Comparison of ENCODE assay signal across 11 cellular contexts in genomic region chr2:85255456-85255812, GRCh38.
DNase-seq lines count a peak whose midpoint lies in the region; ATAC-seq and TF ChIP-seq lines count a peak whose summit lies in the region.
"Had no signal": no experiment of that assay in that cellular context is flagged by ENCODE, and none has a peak within 500 bp of the region (broad histone marks: within the 10 kb centered on the region; RNA-seq: fewer than 3 reads in every experiment).

No MANE protein-coding gene starts in this region.

- H3K27me3 ChIP-seq in endodermal cell (ENCODE audit: control insufficient read depth, insufficient read depth, low read length, poor library complexity, severe bottlenecking) (no peaks in the 10 kb centered on the region), osteoblast (ENCODE audit: insufficient read depth, low read length) (no peaks in the 10 kb centered on the region)

- H3K36me3 ChIP-seq in endodermal cell (ENCODE audit: control insufficient read depth, insufficient read depth, low read length) (peaks cover 11% of the 10 kb centered on the region), osteoblast (ENCODE audit: insufficient read depth, low read length) (no peaks in the 10 kb centered on the region)

- H3K9me3 ChIP-seq in endodermal cell (ENCODE audit: control insufficient read depth, low read length) (no peaks in the 10 kb centered on the region), osteoblast (ENCODE audit: low read depth, low read length) (no peaks in the 10 kb centered on the region)

- no peaks in the 10 kb centered on the region for H4K20me1 ChIP-seq in osteoblast (ENCODE audit: insufficient read depth, low read length)

- 20 to 34% methylated on average over 2 to 6 of the region's 6 CpGs for WGBS in endodermal cell (ENCODE audit: insufficient coverage in 1 of 2, insufficient read length in 1 of 2), 2 experiments

- ATAC-seq in activated CD8-positive, alpha-beta memory T cell treated with anti-CD3 and anti-CD28 coated beads, Interleukin-2, amount 10 ng/mL, durations not matched to agents 7 days and 5 days = no peak

- H3K4me3 Mint-ChIP-seq in endodermal cell = peak overlapping the region; percentile 55
- no peak overlapping the region for H3K4me3 Mint-ChIP-seq in activated CD8-positive, alpha-beta memory T cell treated with anti-CD3 and anti-CD28 coated beads, Interleukin-2, amount 10 ng/mL, durations not matched to agents 7 days and 5 days
- H3K4me3 Mint-ChIP-seq: activated CD4-positive, alpha-beta T cell treated with anti-CD3 and anti-CD28 coated beads, Interleukin-2, amount 10 ng/mL, durations not matched to agents 24 days and 14 days; stimulated activated naive CD8-positive, alpha-beta T cell treated with anti-CD3 and anti-CD28 coated beads, Interleukin-15, Interleukin-2, amounts not matched to agents 100 ng/mL and 50 ng/mL, for 24 hours had no signal

- H2AFZ ChIP-seq in osteoblast (ENCODE audit: low read length) = no peak overlapping the region

- H3K4me2 ChIP-seq in osteoblast (ENCODE audit: insufficient read depth, low read length) = peak overlapping the region; percentile 63

- H3K4me1 ChIP-seq in endodermal cell (ENCODE audit: control insufficient read depth, insufficient read depth, low read length) = peaks cover 44% of the 10 kb centered on the region
- H3K4me1 ChIP-seq in osteoblast (ENCODE audit: insufficient read depth, low read length) = peaks cover 49% of the 10 kb centered on the region

- peak; percentile 35 for DNase-seq in DMS79 treated with DMSO at 0.1 percent for 48 hours (lab: John Stamatoyannopoulos, UW)
- peak; percentile 54 for DNase-seq in NCI-H1436 treated with DMSO at 0.1 percent for 48 hours (lab: John Stamatoyannopoulos, UW)
- no peak for DNase-seq in endodermal cell
- no peak for DNase-seq in osteoblast (ENCODE audit: insufficient read length, low spot score, missing footprints)
- DNase-seq in activated naive CD4-positive, alpha-beta T cell treated with Interleukin-2 at 50 U/mL for 16 hours = no peak
- DNase-seq in G401 (ENCODE audit: low spot score) = no peak
- DNase-seq in activated CD8-positive, alpha-beta memory T cell treated with anti-CD3 and anti-CD28 coated beads, Interleukin-2, amount 10 ng/mL, durations not matched to agents 7 days and 5 days = no peak
- DNase-seq: activated CD4-positive, alpha-beta T cell treated with anti-CD3 and anti-CD28 coated beads, Interleukin-2, amount 10 ng/mL, durations not matched to agents 24 days and 14 days; activated naive CD4-positive, alpha-beta T cell; NCI-H226 had no signal

- H3K4me3 ChIP-seq in endodermal cell (ENCODE audit: low read length) (peak overlapping the region; percentile 24), osteoblast (ENCODE audit: insufficient read depth, low read length) (no peak overlapping the region)

- no peaks in the 10 kb centered on the region for H3K27me3 Mint-ChIP-seq in endodermal cell (ENCODE audit: insufficient read depth)
- H3K27me3 Mint-ChIP-seq in activated CD8-positive, alpha-beta memory T cell treated with anti-CD3 and anti-CD28 coated beads, Interleukin-2, amount 10 ng/mL, durations not matched to agents 7 days and 5 days = no peaks in the 10 kb centered on the region
- H3K27me3 Mint-ChIP-seq: activated CD4-positive, alpha-beta T cell treated with anti-CD3 and anti-CD28 coated beads, Interleukin-2, amount 10 ng/mL, durations not matched to agents 24 days and 14 days; stimulated activated naive CD8-positive, alpha-beta T cell treated with anti-CD3 and anti-CD28 coated beads, Interleukin-15, Interleukin-2, amounts not matched to agents 100 ng/mL and 50 ng/mL, for 24 hours had no signal

- H3K4me1 Mint-ChIP-seq in endodermal cell = peaks cover 87% of the 10 kb centered on the region
- no peaks in the 10 kb centered on the region for H3K4me1 Mint-ChIP-seq in activated CD8-positive, alpha-beta memory T cell treated with anti-CD3 and anti-CD28 coated beads, Interleukin-2, amount 10 ng/mL, durations not matched to agents 7 days and 5 days
- H3K4me1 Mint-ChIP-seq: activated CD4-positive, alpha-beta T cell treated with anti-CD3 and anti-CD28 coated beads, Interleukin-2, amount 10 ng/mL, durations not matched to agents 24 days and 14 days had no signal

- H3K9me3 Mint-ChIP-seq in endodermal cell = no peaks in the 10 kb centered on the region
- no peaks in the 10 kb centered on the region for H3K9me3 Mint-ChIP-seq in activated CD8-positive, alpha-beta memory T cell treated with anti-CD3 and anti-CD28 coated beads, Interleukin-2, amount 10 ng/mL, durations not matched to agents 7 days and 5 days (ENCODE audit: low read depth)
- H3K9me3 Mint-ChIP-seq: activated CD4-positive, alpha-beta T cell treated with anti-CD3 and anti-CD28 coated beads, Interleukin-2, amount 10 ng/mL, durations not matched to agents 24 days and 14 days; stimulated activated naive CD8-positive, alpha-beta T cell treated with anti-CD3 and anti-CD28 coated beads, Interleukin-15, Interleukin-2, amounts not matched to agents 100 ng/mL and 50 ng/mL, for 24 hours had no signal

- CTCF ChIA-PET in activated CD8-positive, alpha-beta memory T cell treated with anti-CD3 and anti-CD28 coated beads, Interleukin-2, amount 10 ng/mL, durations not matched to agents 7 days and 5 days (lab: Charles Lee) = interaction anchor here (1.0 kb wide), 1 partner anchor 11 kb away, joined by 6 read pairs; no protein-coding TSS in a partner anchor

- H3K27ac Mint-ChIP-seq in endodermal cell = peak overlapping the region; percentile 98
- H3K27ac Mint-ChIP-seq in activated CD8-positive, alpha-beta memory T cell treated with anti-CD3 and anti-CD28 coated beads, Interleukin-2, amount 10 ng/mL, durations not matched to agents 7 days and 5 days = no peak overlapping the region
- H3K27ac Mint-ChIP-seq: activated CD4-positive, alpha-beta T cell treated with anti-CD3 and anti-CD28 coated beads, Interleukin-2, amount 10 ng/mL, durations not matched to agents 24 days and 14 days; stimulated activated naive CD8-positive, alpha-beta T cell treated with anti-CD3 and anti-CD28 coated beads, Interleukin-15, Interleukin-2, amounts not matched to agents 100 ng/mL and 50 ng/mL, for 24 hours had no signal

- H3K79me2 ChIP-seq in osteoblast (ENCODE audit: insufficient read depth, low read length) = peaks cover 49% of the 10 kb centered on the region

- H3K9ac ChIP-seq in endodermal cell (ENCODE audit: extremely low read depth, low read length, poor library complexity, severe bottlenecking) = peak overlapping the region; percentile 51

- H3K27ac ChIP-seq in endodermal cell (ENCODE audit: low read depth, low read length) (peak overlapping the region; percentile 98), osteoblast (ENCODE audit: low read depth, low read length) (no peak overlapping the region)

- in situ Hi-C loops in G401 (cut with HindIII; ENCODE audit: low sequenced_read_pairs) = no loop called here

- peaks cover 2% of the 10 kb centered on the region for H3K36me3 Mint-ChIP-seq in endodermal cell (ENCODE audit: low read depth)
- H3K36me3 Mint-ChIP-seq in activated CD8-positive, alpha-beta memory T cell treated with anti-CD3 and anti-CD28 coated beads, Interleukin-2, amount 10 ng/mL, durations not matched to agents 7 days and 5 days = no peaks in the 10 kb centered on the region

- TF ChIP-seq CTCF in endodermal cell (conservative IDR thresholded peaks at IDR 0.05) (no peak), osteoblast (IDR thresholded peaks at IDR 0.05; ENCODE audit: extremely low read depth, low read depth, low read length) (no peak)

Comparison
In these comparisons a context has a peak if more than half of its experiments do, and no peak if none do; other contexts are left out.
1. DNase-seq: peak in DMS79 treated with DMSO at 0.1 percent for 48 hours (single experiment) and NCI-H1436 treated with DMSO at 0.1 percent for 48 hours (single experiment); none in endodermal cell (single experiment), osteoblast (single experiment), activated naive CD4-positive, alpha-beta T cell treated with Interleukin-2 at 50 U/mL for 16 hours (single experiment), G401 (single experiment) and activated CD8-positive, alpha-beta memory T cell treated with anti-CD3 and anti-CD28 coated beads, Interleukin-2, amount 10 ng/mL, durations not matched to agents 7 days and 5 days (single experiment).